In the genomic region with DNA sequence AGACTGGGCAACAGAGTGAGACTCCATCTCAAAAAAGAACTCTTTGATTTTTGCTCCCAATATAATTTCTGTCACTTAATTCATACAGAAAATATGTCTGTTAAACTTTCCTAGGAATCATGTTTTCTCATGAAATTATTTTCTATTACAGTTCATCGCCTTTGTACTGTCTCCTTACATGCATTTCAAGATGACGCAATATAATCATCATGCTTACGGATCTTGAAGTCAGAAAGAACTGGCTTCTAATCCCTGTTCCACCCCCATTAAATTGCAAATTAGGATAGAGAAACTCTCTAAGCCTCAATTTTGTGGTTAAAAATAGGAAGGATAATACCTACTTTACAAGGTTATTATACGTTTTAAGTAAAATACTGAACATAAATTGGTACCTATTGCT, we compare ENCODE assay signal across 2 cellular contexts.
TF ChIP-seq lines count a peak whose summit lies in the region.

No MANE protein-coding gene starts in this region.

TF ChIP-seq in IMR-90, 13 proteins besides CTCF, POLR2A, EP300 and RAD21:
- TF ChIP-seq CEBPB (IDR thresholded peaks at IDR 0.05; ENCODE audit: low read depth, low read length) (peak; percentile 59; the same call in 1 of the 2 replicates), BHLHE40 (IDR thresholded peaks at IDR 0.05; ENCODE audit: low read depth, low read length) (no peak)

TF ChIP-seq in H1, 55 proteins besides CTCF, POLR2A, EP300 and RAD21:
- TF ChIP-seq HDAC2 (IDR thresholded peaks at IDR 0.05; ENCODE audit: borderline replicate concordance in 1 of 2, low read depth in 2 of 2, low read length in 2 of 2) = no peak
- peak; percentile 69 for TF ChIP-seq CEBPB (IDR thresholded peaks at IDR 0.05; ENCODE audit: low read depth, low read length)
